ENCODE assay signal across 21 cellular contexts in the genomic region with DNA sequence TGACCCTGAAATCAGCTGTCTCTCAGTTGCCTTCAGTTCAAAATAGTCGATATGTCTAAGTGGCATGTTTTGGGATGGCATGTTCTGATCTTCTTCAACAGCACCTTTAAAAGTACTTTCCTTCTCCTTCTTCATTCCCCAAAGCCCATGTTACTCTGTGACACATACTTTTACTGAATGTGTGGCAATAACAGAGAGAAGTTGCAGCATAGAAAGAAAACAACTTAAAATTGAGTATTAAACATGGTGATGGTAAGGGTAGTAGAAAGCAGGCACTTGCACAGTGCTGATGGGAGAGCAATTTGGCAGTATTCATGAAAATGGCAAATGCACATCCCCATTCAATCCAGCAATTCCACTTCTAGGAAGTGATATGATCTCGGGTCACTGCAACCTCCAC.
"Had no signal": no experiment of that assay in that cellular context is flagged by ENCODE, and none has a peak within 500 bp of the region (broad histone marks: within the 10 kb centered on the region; RNA-seq: fewer than 3 reads in every experiment).

No MANE protein-coding gene starts in this region.

- H3K4me1 ChIP-seq: left ventricle myocardium inferior, neural progenitor cell, suprapubic skin had no signal

- H3K4me1 Mint-ChIP-seq: activated CD4-positive, alpha-beta T cell treated with anti-CD3 and anti-CD28 coated beads, Interleukin-2, amount 10 ng/mL, durations not matched to agents 24 days and 14 days; neural progenitor cell; T-helper 17 cell had no signal

- DNase-seq: activated B cell treated with CpG ODN at 0.5 μM for 24 hours; activated CD4-positive, alpha-beta T cell treated with anti-CD3 and anti-CD28 coated beads, Interleukin-2, amount 10 ng/mL, durations not matched to agents 24 days and 14 days; activated CD8-positive, alpha-beta memory T cell treated with anti-CD3 and anti-CD28 coated beads, Interleukin-2, amount 50 U/mL, for 48 hours; activated gamma-delta T cell; activated T-cell treated with anti-CD3 and anti-CD28 coated beads, Interleukin-2, amount 50 U/mL, for 72 hours; anterior cingulate cortex; brain microvascular endothelial cell; effector CD8-positive, alpha-beta T cell; kidney; left ventricle myocardium inferior; naive B cell; ovary; spleen; T-helper 17 cell had no signal

- H3K27ac Mint-ChIP-seq: activated B cell treated with CpG ODN at 0.5 μM for 24 hours; activated CD4-positive, alpha-beta T cell treated with anti-CD3 and anti-CD28 coated beads, Interleukin-2, amount 10 ng/mL, durations not matched to agents 24 days and 14 days; activated naive CD8-positive, alpha-beta T cell; activated T-cell treated with anti-CD3 and anti-CD28 coated beads, Interleukin-2, amount 50 U/mL, for 72 hours; neural progenitor cell; stimulated activated naive CD8-positive, alpha-beta T cell treated with anti-CD3 and anti-CD28 coated beads, Interleukin-15, Interleukin-2, amounts not matched to agents 100 ng/mL and 50 ng/mL, for 24 hours; T-helper 17 cell; type B pancreatic cell had no signal

- H3K27ac ChIP-seq: brain microvascular endothelial cell, left ventricle myocardium inferior, neural progenitor cell, ovary, spleen, suprapubic skin had no signal

- H3K27me3 Mint-ChIP-seq: activated B cell treated with CpG ODN at 0.5 μM for 24 hours, naive B cell, T-helper 17 cell had no signal

- H3K4me2 ChIP-seq: neural progenitor cell had no signal

- H3K27me3 ChIP-seq: brain microvascular endothelial cell, neural progenitor cell, ovary, spleen, suprapubic skin had no signal

- FAIRE-seq: endothelial cell of umbilical vein, kidney had no signal

- H3K36me3 ChIP-seq: brain microvascular endothelial cell, left ventricle myocardium inferior, neural progenitor cell, ovary, spleen, suprapubic skin had no signal

- H3K36me3 Mint-ChIP-seq: neural progenitor cell, type B pancreatic cell had no signal

- H3K9ac ChIP-seq: neural progenitor cell had no signal

- ATAC-seq: activated T-cell treated with anti-CD3 and anti-CD28 coated beads, Interleukin-2, amount 50 U/mL, for 72 hours; sciatic nerve; T-helper 17 cell had no signal

- H2AFZ ChIP-seq: neural progenitor cell had no signal

- H3K4me3 ChIP-seq: left ventricle myocardium inferior, neural progenitor cell, ovary, spleen, suprapubic skin had no signal

- H3K9me3 ChIP-seq: left ventricle myocardium inferior, ovary, suprapubic skin had no signal

- H3K9me3 Mint-ChIP-seq: activated B cell treated with CpG ODN at 0.5 μM for 24 hours; activated CD4-positive, alpha-beta T cell treated with anti-CD3 and anti-CD28 coated beads, Interleukin-2, amount 10 ng/mL, durations not matched to agents 24 days and 14 days; neural progenitor cell; stimulated activated naive CD8-positive, alpha-beta T cell treated with anti-CD3 and anti-CD28 coated beads, Interleukin-15, Interleukin-2, amounts not matched to agents 100 ng/mL and 50 ng/mL, for 24 hours; type B pancreatic cell had no signal

- H3K4me3 Mint-ChIP-seq: activated B cell treated with CpG ODN at 0.5 μM for 24 hours; activated CD4-positive, alpha-beta T cell treated with anti-CD3 and anti-CD28 coated beads, Interleukin-2, amount 10 ng/mL, durations not matched to agents 24 days and 14 days; activated naive CD8-positive, alpha-beta T cell; activated T-cell treated with anti-CD3 and anti-CD28 coated beads, Interleukin-2, amount 50 U/mL, for 72 hours; naive B cell; neural progenitor cell; stimulated activated naive CD8-positive, alpha-beta T cell treated with anti-CD3 and anti-CD28 coated beads, Interleukin-15, Interleukin-2, amounts not matched to agents 100 ng/mL and 50 ng/mL, for 24 hours; T-helper 17 cell; type B pancreatic cell had no signal
